In the genomic region with DNA sequence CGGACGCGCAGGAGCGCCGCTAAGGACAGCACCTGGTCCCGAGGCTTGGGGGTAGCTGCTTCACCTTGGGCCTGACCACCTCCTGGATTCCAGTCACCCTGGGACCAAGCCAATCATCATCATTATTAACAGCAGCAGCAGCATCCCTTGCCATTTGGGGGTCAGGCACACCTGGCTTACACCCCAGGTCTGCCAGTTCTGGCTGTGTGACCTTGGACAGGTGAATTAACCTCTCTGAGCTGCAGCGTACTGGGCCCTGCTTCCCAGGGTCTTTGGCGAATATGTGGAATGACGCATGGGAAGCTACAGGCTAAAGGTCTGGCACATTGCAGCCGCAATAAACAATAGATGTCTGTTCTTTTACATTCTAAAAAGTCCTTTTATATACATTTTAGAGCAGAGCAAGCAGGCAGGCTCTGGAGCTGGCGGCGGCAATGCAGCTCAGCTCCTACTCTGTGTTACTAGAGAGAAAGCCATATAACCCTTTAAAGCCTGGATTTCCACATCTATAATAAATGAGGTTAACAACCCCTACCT, we compare ENCODE assay signal across 2 cellular contexts.
TF ChIP-seq lines count a peak whose summit lies in the region.

No MANE protein-coding gene starts in this region.

TF ChIP-seq in GM23338, 12 proteins besides CTCF, POLR2A, EP300 and RAD21 (continues in another document):
- TF ChIP-seq, protein P1, sequence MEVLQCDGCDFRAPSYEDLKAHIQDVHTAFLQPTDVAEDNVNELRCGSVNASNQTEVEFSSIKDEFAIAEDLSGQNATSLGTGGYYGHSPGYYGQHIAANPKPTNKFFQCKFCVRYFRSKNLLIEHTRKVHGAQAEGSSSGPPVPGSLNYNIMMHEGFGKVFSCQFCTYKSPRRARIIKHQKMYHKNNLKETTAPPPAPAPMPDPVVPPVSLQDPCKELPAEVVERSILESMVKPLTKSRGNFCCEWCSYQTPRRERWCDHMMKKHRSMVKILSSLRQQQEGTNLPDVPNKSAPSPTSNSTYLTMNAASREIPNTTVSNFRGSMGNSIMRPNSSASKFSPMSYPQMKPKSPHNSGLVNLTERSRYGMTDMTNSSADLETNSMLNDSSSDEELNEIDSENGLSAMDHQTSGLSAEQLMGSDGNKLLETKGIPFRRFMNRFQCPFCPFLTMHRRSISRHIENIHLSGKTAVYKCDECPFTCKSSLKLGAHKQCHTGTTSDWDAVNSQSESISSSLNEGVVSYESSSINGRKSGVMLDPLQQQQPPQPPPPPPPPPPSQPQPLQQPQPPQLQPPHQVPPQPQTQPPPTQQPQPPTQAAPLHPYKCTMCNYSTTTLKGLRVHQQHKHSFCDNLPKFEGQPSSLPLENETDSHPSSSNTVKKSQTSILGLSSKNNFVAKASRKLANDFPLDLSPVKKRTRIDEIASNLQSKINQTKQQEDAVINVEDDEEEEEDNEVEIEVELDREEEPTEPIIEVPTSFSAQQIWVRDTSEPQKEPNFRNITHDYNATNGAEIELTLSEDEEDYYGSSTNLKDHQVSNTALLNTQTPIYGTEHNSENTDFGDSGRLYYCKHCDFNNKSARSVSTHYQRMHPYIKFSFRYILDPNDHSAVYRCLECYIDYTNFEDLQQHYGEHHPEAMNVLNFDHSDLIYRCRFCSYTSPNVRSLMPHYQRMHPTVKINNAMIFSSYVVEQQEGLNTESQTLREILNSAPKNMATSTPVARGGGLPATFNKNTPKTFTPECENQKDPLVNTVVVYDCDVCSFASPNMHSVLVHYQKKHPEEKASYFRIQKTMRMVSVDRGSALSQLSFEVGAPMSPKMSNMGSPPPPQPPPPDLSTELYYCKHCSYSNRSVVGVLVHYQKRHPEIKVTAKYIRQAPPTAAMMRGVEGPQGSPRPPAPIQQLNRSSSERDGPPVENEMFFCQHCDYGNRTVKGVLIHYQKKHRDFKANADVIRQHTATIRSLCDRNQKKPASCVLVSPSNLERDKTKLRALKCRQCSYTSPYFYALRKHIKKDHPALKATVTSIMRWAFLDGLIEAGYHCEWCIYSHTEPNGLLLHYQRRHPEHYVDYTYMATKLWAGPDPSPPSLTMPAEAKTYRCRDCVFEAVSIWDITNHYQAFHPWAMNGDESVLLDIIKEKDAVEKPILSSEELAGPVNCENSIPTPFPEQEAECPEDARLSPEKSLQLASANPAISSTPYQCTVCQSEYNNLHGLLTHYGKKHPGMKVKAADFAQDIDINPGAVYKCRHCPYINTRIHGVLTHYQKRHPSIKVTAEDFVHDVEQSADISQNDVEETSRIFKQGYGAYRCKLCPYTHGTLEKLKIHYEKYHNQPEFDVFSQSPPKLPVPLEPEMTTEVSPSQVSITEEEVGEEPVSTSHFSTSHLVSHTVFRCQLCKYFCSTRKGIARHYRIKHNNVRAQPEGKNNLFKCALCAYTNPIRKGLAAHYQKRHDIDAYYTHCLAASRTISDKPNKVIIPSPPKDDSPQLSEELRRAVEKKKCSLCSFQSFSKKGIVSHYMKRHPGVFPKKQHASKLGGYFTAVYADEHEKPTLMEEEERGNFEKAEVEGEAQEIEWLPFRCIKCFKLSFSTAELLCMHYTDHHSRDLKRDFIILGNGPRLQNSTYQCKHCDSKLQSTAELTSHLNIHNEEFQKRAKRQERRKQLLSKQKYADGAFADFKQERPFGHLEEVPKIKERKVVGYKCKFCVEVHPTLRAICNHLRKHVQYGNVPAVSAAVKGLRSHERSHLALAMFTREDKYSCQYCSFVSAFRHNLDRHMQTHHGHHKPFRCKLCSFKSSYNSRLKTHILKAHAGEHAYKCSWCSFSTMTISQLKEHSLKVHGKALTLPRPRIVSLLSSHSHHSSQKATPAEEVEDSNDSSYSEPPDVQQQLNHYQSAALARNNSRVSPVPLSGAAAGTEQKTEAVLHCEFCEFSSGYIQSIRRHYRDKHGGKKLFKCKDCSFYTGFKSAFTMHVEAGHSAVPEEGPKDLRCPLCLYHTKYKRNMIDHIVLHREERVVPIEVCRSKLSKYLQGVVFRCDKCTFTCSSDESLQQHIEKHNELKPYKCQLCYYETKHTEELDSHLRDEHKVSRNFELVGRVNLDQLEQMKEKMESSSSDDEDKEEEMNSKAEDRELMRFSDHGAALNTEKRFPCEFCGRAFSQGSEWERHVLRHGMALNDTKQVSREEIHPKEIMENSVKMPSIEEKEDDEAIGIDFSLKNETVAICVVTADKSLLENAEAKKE (CRISPR knock-in tag; IDR thresholded peaks at IDR 0.05), result no peak
- TF ChIP-seq STAT1 (IDR thresholded peaks at IDR 0.05; ENCODE audit: unreplicated experiment) (no peak), EZH2phosphoT487 (IDR thresholded peaks at IDR 0.05; ENCODE audit: unreplicated experiment) (no peak), NANOG (IDR thresholded peaks at IDR 0.05; ENCODE audit: borderline replicate concordance) (no peak), ZNF331 (CRISPR knock-in tag; IDR thresholded peaks at IDR 0.05; ENCODE audit: low read depth) (no peak), EZH2 (IDR thresholded peaks at IDR 0.05; ENCODE audit: low read depth, unreplicated experiment) (no peak), ZNF114 (CRISPR knock-in tag; IDR thresholded peaks at IDR 0.05) (no peak), JUNB (IDR thresholded peaks at IDR 0.05; ENCODE audit: unreplicated experiment) (no peak)
- TF ChIP-seq, protein P2, sequence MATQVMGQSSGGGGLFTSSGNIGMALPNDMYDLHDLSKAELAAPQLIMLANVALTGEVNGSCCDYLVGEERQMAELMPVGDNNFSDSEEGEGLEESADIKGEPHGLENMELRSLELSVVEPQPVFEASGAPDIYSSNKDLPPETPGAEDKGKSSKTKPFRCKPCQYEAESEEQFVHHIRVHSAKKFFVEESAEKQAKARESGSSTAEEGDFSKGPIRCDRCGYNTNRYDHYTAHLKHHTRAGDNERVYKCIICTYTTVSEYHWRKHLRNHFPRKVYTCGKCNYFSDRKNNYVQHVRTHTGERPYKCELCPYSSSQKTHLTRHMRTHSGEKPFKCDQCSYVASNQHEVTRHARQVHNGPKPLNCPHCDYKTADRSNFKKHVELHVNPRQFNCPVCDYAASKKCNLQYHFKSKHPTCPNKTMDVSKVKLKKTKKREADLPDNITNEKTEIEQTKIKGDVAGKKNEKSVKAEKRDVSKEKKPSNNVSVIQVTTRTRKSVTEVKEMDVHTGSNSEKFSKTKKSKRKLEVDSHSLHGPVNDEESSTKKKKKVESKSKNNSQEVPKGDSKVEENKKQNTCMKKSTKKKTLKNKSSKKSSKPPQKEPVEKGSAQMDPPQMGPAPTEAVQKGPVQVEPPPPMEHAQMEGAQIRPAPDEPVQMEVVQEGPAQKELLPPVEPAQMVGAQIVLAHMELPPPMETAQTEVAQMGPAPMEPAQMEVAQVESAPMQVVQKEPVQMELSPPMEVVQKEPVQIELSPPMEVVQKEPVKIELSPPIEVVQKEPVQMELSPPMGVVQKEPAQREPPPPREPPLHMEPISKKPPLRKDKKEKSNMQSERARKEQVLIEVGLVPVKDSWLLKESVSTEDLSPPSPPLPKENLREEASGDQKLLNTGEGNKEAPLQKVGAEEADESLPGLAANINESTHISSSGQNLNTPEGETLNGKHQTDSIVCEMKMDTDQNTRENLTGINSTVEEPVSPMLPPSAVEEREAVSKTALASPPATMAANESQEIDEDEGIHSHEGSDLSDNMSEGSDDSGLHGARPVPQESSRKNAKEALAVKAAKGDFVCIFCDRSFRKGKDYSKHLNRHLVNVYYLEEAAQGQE (IDR thresholded peaks at IDR 0.05; ENCODE audit: unreplicated experiment), result no peak

TF ChIP-seq in neural cell, 6 proteins besides CTCF, POLR2A, EP300 and RAD21 (continued from another document):
- TF ChIP-seq, protein P2 (IDR thresholded peaks at IDR 0.05; ENCODE audit: borderline replicate concordance), result no peak
- TF ChIP-seq POLR2AphosphoS5 (IDR thresholded peaks at IDR 0.05) (no peak), MXI1 (conservative IDR thresholded peaks at IDR 0.05; ENCODE audit: poor library complexity, severe bottlenecking) (no peak), EZH2 (IDR thresholded peaks at IDR 0.05; ENCODE audit: borderline replicate concordance, insufficient read depth, low read length, poor library complexity, severe bottlenecking) (no peak)
